13 cellular contexts compared by ENCODE assay signal in the genomic region with DNA sequence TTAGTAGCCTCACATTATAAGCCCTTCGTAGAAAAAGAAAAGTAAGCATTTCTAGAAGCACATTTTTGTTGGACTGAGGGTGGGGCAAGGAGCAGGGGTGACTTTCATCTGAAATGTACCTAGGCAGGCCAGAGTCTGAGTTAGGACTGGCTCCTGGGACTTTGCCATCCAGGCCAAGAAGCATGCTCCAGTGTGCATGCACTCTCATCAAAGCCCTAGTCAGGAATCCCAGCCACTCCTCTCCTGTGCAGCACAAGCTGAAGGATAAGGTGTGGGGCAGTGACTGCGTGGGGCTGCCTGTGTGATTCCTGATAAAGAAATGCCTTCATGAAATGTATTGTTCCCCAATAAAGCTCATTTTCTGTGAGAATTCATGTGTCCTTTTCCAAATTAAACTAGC.
DNase-seq lines count a peak whose midpoint lies in the region; ATAC-seq, FAIRE-seq and TF ChIP-seq lines count a peak whose summit lies in the region.
"Had no signal": no experiment of that assay in that cellular context is flagged by ENCODE, and none has a peak within 500 bp of the region (broad histone marks: within the 10 kb centered on the region; RNA-seq: fewer than 3 reads in every experiment).

No MANE protein-coding gene starts in this region.

- ATAC-seq in HepG2 (peak; percentile 54), right lobe of liver (no peak), activated B cell treated with CpG ODN at 0.5 μM for 24 hours (ENCODE audit: low read depth) (no peak)
- ATAC-seq: HCT116 had no signal

- no peak for FAIRE-seq in HepG2 (lab: Jason Lieb, UNC)
- FAIRE-seq: H54 had no signal

- peaks cover 19% of the 10 kb centered on the region for H3K4me1 Mint-ChIP-seq in activated B cell treated with CpG ODN at 0.5 μM for 24 hours

- H3K9me3 Mint-ChIP-seq in activated B cell treated with CpG ODN at 0.5 μM for 24 hours: peaks cover 17% of the 10 kb centered on the region

- H3K27ac ChIP-seq in HepG2 (ENCODE audit: extremely low read length, insufficient read depth, low read length) (no peak overlapping the region), right lobe of liver (no peak overlapping the region), neutrophil (peak overlapping the region; percentile 61), MM.1S (ENCODE audit: low read length) (no peak overlapping the region)
- H3K27ac ChIP-seq: 22Rv1, GM23248 had no signal

- TF ChIP-seq POLR2A in HepG2 (IDR thresholded peaks at IDR 0.05; ENCODE audit: insufficient read depth in 1 of 2, low read depth in 2 of 2, low read length in 2 of 2): no peak
- TF ChIP-seq POLR2A in right lobe of liver (IDR thresholded peaks at IDR 0.05): no peak

- intact Hi-C loops in HepG2 (cut with micrococcal nuclease; ENCODE audit: unreplicated experiment) (no loop called here), right lobe of liver (cut with DNase I) (no loop called here), activated B cell treated with CpG ODN at 0.5 μM for 24 hours (cut with micrococcal nuclease) (loop anchor here (1.0 kb wide), 1 partner anchor 100 kb away; the partner anchor contains the start of gene GLMN)

- H3K9me3 ChIP-seq in HepG2 (ENCODE audit: low read length) (peaks cover 11% of the 10 kb centered on the region), right lobe of liver (peaks cover 0 to 13% (median under 1%) of the 10 kb centered on the region in 4 donors), neutrophil (peaks cover 6% of the 10 kb centered on the region), MM.1S (replicated peaks; ENCODE audit: insufficient read depth, low read length) (no peaks in the 10 kb centered on the region)

- H3K36me3 Mint-ChIP-seq in activated B cell treated with CpG ODN at 0.5 μM for 24 hours (ENCODE audit: low read depth): peaks cover 2% of the 10 kb centered on the region

- H3K27me3 ChIP-seq in HepG2 (ENCODE audit: control insufficient read depth in 1 of 2, insufficient read depth in 2 of 2, low read length in 2 of 2): no peaks in the 10 kb centered on the region
- H3K27me3 ChIP-seq in right lobe of liver: no peaks in the 10 kb centered on the region
- H3K27me3 ChIP-seq in neutrophil: no peaks in the 10 kb centered on the region
- H3K27me3 ChIP-seq in MM.1S (replicated peaks; ENCODE audit: insufficient read depth, low read length): no peaks in the 10 kb centered on the region

- peak overlapping the region; percentile 24 for H3K27ac Mint-ChIP-seq in activated B cell treated with CpG ODN at 0.5 μM for 24 hours

- no peaks in the 10 kb centered on the region for H3K9me2 ChIP-seq in MM.1S (replicated peaks; ENCODE audit: insufficient read depth, low read length)

- WGBS in HepG2 (ENCODE audit: low lambda C conversion rate): 89% methylated on average over 2 of the region's 2 CpGs
- WGBS in right lobe of liver (ENCODE audit: insufficient coverage, low coverage, low lambda C conversion rate, missing lambda C conversion rate): 85% methylated on average over 1 of the region's 2 CpGs

- POLR2A ChIA-PET in HepG2 (lab: Yijun Ruan, JAX): no interaction called here
- POLR2A ChIA-PET in activated B cell treated with CpG ODN at 0.5 μM for 24 hours (lab: Charles Lee): interaction anchor here (0.7 kb wide), 1 partner anchor 91 kb away, joined by 5 read pairs; no protein-coding TSS in a partner anchor

- H3F3A ChIP-seq in MM.1S (ENCODE audit: insufficient read depth, low read length): no peaks in the 10 kb centered on the region

- no peaks in the 10 kb centered on the region for H3K27me3 Mint-ChIP-seq in activated B cell treated with CpG ODN at 0.5 μM for 24 hours

- TF ChIP-seq CTCF in HepG2 (CRISPR knock-in tag; IDR thresholded peaks at IDR 0.05) (no peak), right lobe of liver (IDR thresholded peaks at IDR 0.05) (no peak), activated B cell treated with CpG ODN at 0.5 μM for 24 hours (IDR thresholded peaks at IDR 0.05) (no peak), neutrophil (IDR thresholded peaks at IDR 0.05) (no peak), MM.1S (IDR thresholded peaks at IDR 0.05; ENCODE audit: low read length) (no peak)

- CTCF ChIA-PET in HepG2 (lab: Yijun Ruan, JAX; ENCODE audit: low intra/inter-chr PET ratio, low total read pairs): no interaction called here
- CTCF ChIA-PET in activated B cell treated with CpG ODN at 0.5 μM for 24 hours (lab: Charles Lee): no interaction called here

- H2AFZ ChIP-seq in HepG2 (ENCODE audit: low read length) (no peak overlapping the region), MM.1S (ENCODE audit: low read length) (no peak overlapping the region)
- H2AFZ ChIP-seq: GM23248 had no signal

- H3K9ac ChIP-seq in HepG2 (ENCODE audit: insufficient read depth, low read depth, low read length) (no peak overlapping the region), MM.1S (ENCODE audit: low read length) (no peak overlapping the region)
- H3K9ac ChIP-seq: GM23248 had no signal

- no peak for TF ChIP-seq RAD21 in HepG2 (CRISPR knock-in tag; IDR thresholded peaks at IDR 0.05)

- H3K36me3 ChIP-seq in HepG2 (replicated peaks in 1 of 2; ENCODE audit: control insufficient read depth in 1 of 2, insufficient read depth in 2 of 2, low read length in 2 of 2) (no peaks in the 10 kb centered on the region), right lobe of liver (no peaks in the 10 kb centered on the region), neutrophil (no peaks in the 10 kb centered on the region), MM.1S (replicated peaks; ENCODE audit: insufficient read depth, low read length) (no peaks in the 10 kb centered on the region)

- TF ChIP-seq EP300 in HepG2 (IDR thresholded peaks at IDR 0.05; ENCODE audit: low read depth in 2 of 2, low read length in 2 of 2) (no peak), HepG2 (CRISPR knock-in tag; IDR thresholded peaks at IDR 0.05; ENCODE audit: borderline replicate concordance) (no peak)

- no peak overlapping the region for H3K4me3 Mint-ChIP-seq in activated B cell treated with CpG ODN at 0.5 μM for 24 hours

- in situ Hi-C loops in HepG2 (cut with HindIII; ENCODE audit: extremely low pct_ligation_motif_present, low pct_unique_long_range_greater_than_20kb): no loop called here

- DNase-seq in HepG2 (ENCODE audit: low spot score): no peak
- no peak for DNase-seq in right lobe of liver
- DNase-seq in activated B cell treated with CpG ODN at 0.5 μM for 24 hours: no peak
- DNase-seq in SIG-M5 treated with dmso at 0.1 percent for 504 hours (lab: John Stamatoyannopoulos, UW; ENCODE audit: unreplicated experiment): no peak
- DNase-seq in MM.1S: no peak
- DNase-seq in COLO829 (ENCODE audit: low spot score): no peak
- DNase-seq: Calu3, DMS 273 treated with DMSO at 0.1 percent for 48 hours had no signal

- H3K4me2 ChIP-seq in HepG2 (ENCODE audit: low read depth, low read length) (no peak overlapping the region), MM.1S (ENCODE audit: low read depth, low read length) (no peak overlapping the region)

- H3K79me2 ChIP-seq in HepG2 (ENCODE audit: insufficient read depth, low read length) (no peaks in the 10 kb centered on the region), MM.1S (ENCODE audit: low read length) (no peaks in the 10 kb centered on the region)

- H3K4me1 ChIP-seq in HepG2 (ENCODE audit: insufficient read depth, low read length): no peaks in the 10 kb centered on the region
- no peaks in the 10 kb centered on the region for H3K4me1 ChIP-seq in right lobe of liver
- peaks cover 18 to 24% of the 10 kb centered on the region in 2 experiments for H3K4me1 ChIP-seq in neutrophil (ENCODE audit: control insufficient read depth in 1 of 2, insufficient read depth in 1 of 2, low read depth in 1 of 2, low read length in 1 of 2)
- H3K4me1 ChIP-seq in MM.1S (ENCODE audit: low read length): no peaks in the 10 kb centered on the region

- H3K4me3 ChIP-seq in HepG2 (replicated peaks in 1 of 3; ENCODE audit: insufficient read depth in 1 of 3, low read depth in 2 of 3, low read length in 3 of 3): no peak overlapping the region
- H3K4me3 ChIP-seq in right lobe of liver: no peak overlapping the region
- H3K4me3 ChIP-seq in neutrophil (ENCODE audit: low read depth in 1 of 2, low read length in 1 of 2): no peak overlapping the region
- no peak overlapping the region for H3K4me3 ChIP-seq in MM.1S (ENCODE audit: low read length)
- H3K4me3 ChIP-seq: GM23248 had no signal

- no peaks in the 10 kb centered on the region for H4K20me1 ChIP-seq in HepG2 (ENCODE audit: insufficient read depth, low read length)
- H4K20me1 ChIP-seq in MM.1S (ENCODE audit: insufficient read depth, low read length): no peaks in the 10 kb centered on the region

- BruUV-seq in HepG2 (replicated peaks; lab: Mats Ljungman, UMichigan): no TSS peak

TF ChIP-seq in HepG2, 621 proteins besides CTCF, POLR2A, EP300 and RAD21:
- no peak for TF ChIP-seq KLF11 (CRISPR knock-in tag; IDR thresholded peaks at IDR 0.05)
- TF ChIP-seq POLR2G (IDR thresholded peaks at IDR 0.05; ENCODE audit: low read depth, low read length): no peak
- TF ChIP-seq HMGXB4 (CRISPR knock-in tag; IDR thresholded peaks at IDR 0.05; ENCODE audit: borderline replicate concordance in 1 of 2, low read depth in 1 of 2): no peak
- TF ChIP-seq ZNF468 (CRISPR knock-in tag; IDR thresholded peaks at IDR 0.05): no peak
- no peak for TF ChIP-seq GLMP (CRISPR knock-in tag; IDR thresholded peaks at IDR 0.05; ENCODE audit: borderline replicate concordance)
TF ChIP-seq in HepG2: peak in this region for 0.
